In the genomic region with DNA sequence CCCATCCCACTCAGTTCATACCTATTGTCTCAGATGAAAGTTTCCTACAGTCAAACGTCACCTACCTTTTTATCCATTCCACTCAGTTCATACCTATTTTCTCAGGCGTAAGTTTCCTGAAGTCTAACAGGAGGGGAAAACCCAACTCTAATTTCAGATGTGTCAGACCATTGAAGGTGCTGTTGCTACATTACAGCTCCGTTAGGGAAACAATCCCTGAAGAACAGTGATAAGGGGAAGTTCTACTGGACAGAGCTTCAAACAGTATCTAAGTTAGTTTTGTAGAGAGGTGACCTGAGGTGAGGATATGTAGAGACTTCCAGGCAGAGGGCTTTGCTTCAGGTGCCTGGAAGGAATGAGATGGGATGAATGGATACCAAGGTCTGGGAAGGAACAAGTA, we compare ENCODE assay signal across 33 cellular contexts.
"Had no signal": no experiment of that assay in that cellular context is flagged by ENCODE, and none has a peak within 500 bp of the region (broad histone marks: within the 10 kb centered on the region; RNA-seq: fewer than 3 reads in every experiment).

No MANE protein-coding gene starts in this region.

- H3K4me3 ChIP-seq: adrenal gland, ascending aorta, body of pancreas, breast epithelium, cardiac muscle cell had no signal

- ATAC-seq: activated naive CD4-positive, alpha-beta T cell treated with anti-CD3 and anti-CD28 coated beads, Interleukin-2, amount 50 U/mL, for 72 hours; activated naive CD8-positive, alpha-beta T cell treated with anti-CD3 and anti-CD28 coated beads, Interleukin-2, amount 50 U/mL, for 24 hours; activated T-cell treated with anti-CD3 and anti-CD28 coated beads, Interleukin-2, amount 50 U/mL, for 4 hours; activated T-cell treated with anti-CD3 and anti-CD28 coated beads, Interleukin-2, amount 50 U/mL, for 72 hours; activated T-helper 17 cell treated with anti-CD3 and anti-CD28 coated beads, Interleukin-2, amount 50 U/mL, for 72 hours; body of pancreas had no signal

- H3K9me3 ChIP-seq: adrenal gland, ascending aorta, body of pancreas, breast epithelium had no signal

- FAIRE-seq: astrocyte, bronchial epithelial cell had no signal

- H3K4me1 ChIP-seq: adrenal gland, ascending aorta, body of pancreas, breast epithelium had no signal

- H3K27ac ChIP-seq: adrenal gland, ascending aorta, body of pancreas, brain microvascular endothelial cell, breast epithelium, cardiac muscle cell had no signal

- H3K27me3 ChIP-seq: adrenal gland, ascending aorta, body of pancreas, brain microvascular endothelial cell, breast epithelium, cardiac muscle cell had no signal

- H3K36me3 ChIP-seq: adrenal gland, ascending aorta, brain microvascular endothelial cell, breast epithelium, cardiac muscle cell had no signal

- DNase-seq: activated effector memory CD4-positive, alpha-beta T cell treated with anti-CD3 and anti-CD28 coated beads, Interleukin-2, amount 50 U/mL, for 16 hours; activated effector memory CD4-positive, alpha-beta T cell treated with Interleukin-2 at 50 U/mL for 16 hours; activated gamma-delta T cell; activated gamma-delta T cell treated with Interleukin-2 at 50 U/mL for 16 hours; activated naive CD4-positive, alpha-beta T cell; activated naive CD4-positive, alpha-beta T cell treated with anti-CD3 and anti-CD28 coated beads for 36 hours; activated naive CD4-positive, alpha-beta T cell treated with anti-CD3 and anti-CD28 coated beads, Interleukin-2, amount 10 ng/mL, durations not matched to agents 7 days and 5 days; activated naive CD4-positive, alpha-beta T cell treated with anti-CD3 and anti-CD28 coated beads, Interleukin-2, amount 50 U/mL, for 16 hours; activated naive CD4-positive, alpha-beta T cell treated with Interleukin-2 at 50 U/mL for 16 hours; activated naive CD8-positive, alpha-beta T cell treated with anti-CD3 and anti-CD28 coated beads for 36 hours; activated naive CD8-positive, alpha-beta T cell treated with anti-CD3 and anti-CD28 coated beads, Interleukin-2, amount 10 ng/mL, durations not matched to agents 7 days and 5 days; activated naive CD8-positive, alpha-beta T cell treated with anti-CD3 and anti-CD28 coated beads, Interleukin-2, amount 50 U/mL, for 24 hours; activated T-cell treated with anti-CD3 and anti-CD28 coated beads, Interleukin-2, amount 50 U/mL, for 24 hours; activated T-cell treated with anti-CD3 and anti-CD28 coated beads, Interleukin-2, amount 50 U/mL, for 4 hours; activated T-cell treated with anti-CD3 and anti-CD28 coated beads, Interleukin-2, amount 50 U/mL, for 48 hours; activated T-cell treated with anti-CD3 and anti-CD28 coated beads, Interleukin-2, amount 50 U/mL, for 72 hours; adrenal gland; amniotic stem cell; amygdala; anterior cingulate cortex; aorta; body of pancreas; brain microvascular endothelial cell; caudate nucleus; central memory CD4-positive, alpha-beta T cell; cerebellar nuclear complex had no signal
